ENCODE assay signal across 26 cellular contexts in the genomic region with DNA sequence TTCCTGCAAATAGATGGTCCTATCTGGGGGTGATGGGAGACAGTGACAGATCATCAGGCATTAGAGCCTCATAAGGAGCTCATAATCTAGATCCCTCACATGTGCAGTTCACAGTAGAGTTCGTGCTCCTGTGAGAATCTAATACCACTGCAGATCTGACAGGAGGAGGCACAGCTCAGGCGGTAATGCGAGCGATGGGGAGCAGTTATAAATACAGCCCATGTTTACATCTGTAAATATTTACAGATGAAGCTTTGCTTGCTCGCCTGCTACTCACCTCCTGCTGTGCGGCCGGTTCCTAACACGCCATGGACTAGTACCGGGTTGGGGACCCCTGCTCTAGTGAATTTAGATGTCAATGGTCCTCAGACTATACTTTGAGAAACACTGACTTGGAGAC.
"Had no signal": no experiment of that assay in that cellular context is flagged by ENCODE, and none has a peak within 500 bp of the region (broad histone marks: within the 10 kb centered on the region; RNA-seq: fewer than 3 reads in every experiment).

No MANE protein-coding gene starts in this region.

- DNase-seq: activated CD4-positive, alpha-beta T cell treated with anti-CD3 and anti-CD28 coated beads for 48 hours; activated CD4-positive, alpha-beta T cell treated with anti-CD3 and anti-CD28 coated beads, Interleukin-2, amount 50 U/mL, for 48 hours; activated CD8-positive, alpha-beta memory T cell treated with anti-CD3 and anti-CD28 coated beads, Interleukin-2, amount 50 U/mL, for 4 hours; activated gamma-delta T cell; activated naive CD4-positive, alpha-beta T cell treated with anti-CD3 and anti-CD28 coated beads, Interleukin-2, amount 50 U/mL, for 16 hours; activated T-cell treated with anti-CD3 and anti-CD28 coated beads, Interleukin-2, amount 50 U/mL, for 1 hour; amniotic stem cell; brain microvascular endothelial cell; dorsolateral prefrontal cortex; effector memory CD4-positive, alpha-beta T cell; erythroblast; gastrocnemius medialis; glutamatergic neuron; left lung; lower lobe of right lung; mesenchymal stem cell; posterior cingulate gyrus; right cardiac atrium; spleen; stimulated activated naive CD4-positive, alpha-beta T cell; transverse colon; WERI-Rb-1 had no signal

- H3K27ac ChIP-seq: brain microvascular endothelial cell, coronary artery, dorsolateral prefrontal cortex, gastrocnemius medialis, left lung, lower lobe of right lung, spleen, suprapubic skin, transverse colon, WERI-Rb-1 had no signal

- ATAC-seq: activated CD4-positive, CD25-positive, alpha-beta regulatory T cell treated with anti-CD3 and anti-CD28 coated beads, Interleukin-2, amount 50 U/mL, for 24 hours; gastrocnemius medialis; left lung; lower lobe of right lung; natural killer cell treated with Interleukin-12 subunit alpha and Interleukin-12 subunit beta and Interleukin-15 and Interleukin-18, amount 100 ng/mL, for 72 hours; right cardiac atrium had no signal

- H3K4me1 ChIP-seq: gastrocnemius medialis, lower lobe of right lung, suprapubic skin, transverse colon had no signal

- H3K4me3 ChIP-seq: coronary artery, dorsolateral prefrontal cortex, gastrocnemius medialis, left lung, lower lobe of right lung, spleen, suprapubic skin, transverse colon had no signal

- H3K9me3 ChIP-seq: gastrocnemius medialis, left lung, lower lobe of right lung, spleen, suprapubic skin, transverse colon had no signal

- H3K36me3 ChIP-seq: brain microvascular endothelial cell, gastrocnemius medialis, left lung, lower lobe of right lung, spleen, suprapubic skin, transverse colon, WERI-Rb-1 had no signal
